In genomic region chr2:153404792-153405191, GRCh38 we compare ENCODE assay signal across 1 cellular context.
TF ChIP-seq lines count a peak whose summit lies in the region.

No MANE protein-coding gene starts in this region.

TF ChIP-seq in H1, 55 proteins besides CTCF, POLR2A, EP300 and RAD21:
- TF ChIP-seq CHD7 (IDR thresholded peaks at IDR 0.05; ENCODE audit: insufficient replicate concordance, low read length) (no peak), NANOG (IDR thresholded peaks at IDR 0.05; ENCODE audit: insufficient read depth, low read depth, low read length, poor library complexity, severe bottlenecking) (no peak), JUN (IDR thresholded peaks at IDR 0.05; ENCODE audit: low read depth, low read length) (no peak), FOSL1 (IDR thresholded peaks at IDR 0.05; ENCODE audit: insufficient read depth, low read depth, low read length) (no peak), GTF2F1 (IDR thresholded peaks at IDR 0.05; ENCODE audit: borderline replicate concordance, low read depth, low read length) (no peak), ASH2L (IDR thresholded peaks at IDR 0.05; ENCODE audit: low read length) (no peak), SP1 (IDR thresholded peaks at IDR 0.05; ENCODE audit: low read depth, low read length) (no peak), SRF (IDR thresholded peaks at IDR 0.05; ENCODE audit: low read depth, low read length) (no peak), BRCA1 (IDR thresholded peaks at IDR 0.05; ENCODE audit: low read depth, low read length) (no peak), CBX8 (IDR thresholded peaks at IDR 0.05; ENCODE audit: borderline replicate concordance, low read depth, low read length) (no peak)
- TF ChIP-seq, protein P1, sequence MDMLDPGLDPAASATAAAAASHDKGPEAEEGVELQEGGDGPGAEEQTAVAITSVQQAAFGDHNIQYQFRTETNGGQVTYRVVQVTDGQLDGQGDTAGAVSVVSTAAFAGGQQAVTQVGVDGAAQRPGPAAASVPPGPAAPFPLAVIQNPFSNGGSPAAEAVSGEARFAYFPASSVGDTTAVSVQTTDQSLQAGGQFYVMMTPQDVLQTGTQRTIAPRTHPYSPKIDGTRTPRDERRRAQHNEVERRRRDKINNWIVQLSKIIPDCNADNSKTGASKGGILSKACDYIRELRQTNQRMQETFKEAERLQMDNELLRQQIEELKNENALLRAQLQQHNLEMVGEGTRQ (IDR thresholded peaks at IDR 0.05; ENCODE audit: low read length): no peak
- TF ChIP-seq, protein P2, sequence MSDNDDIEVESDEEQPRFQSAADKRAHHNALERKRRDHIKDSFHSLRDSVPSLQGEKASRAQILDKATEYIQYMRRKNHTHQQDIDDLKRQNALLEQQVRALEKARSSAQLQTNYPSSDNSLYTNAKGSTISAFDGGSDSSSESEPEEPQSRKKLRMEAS (IDR thresholded peaks at IDR 0.05): no peak
